9 cellular contexts compared by ENCODE assay signal in genomic region chr11:121723261-121723741, GRCh38.
DNase-seq lines count a peak whose midpoint lies in the region; ATAC-seq, FAIRE-seq and TF ChIP-seq lines count a peak whose summit lies in the region.
"Had no signal": no experiment of that assay in that cellular context is flagged by ENCODE, and none has a peak within 500 bp of the region (broad histone marks: within the 10 kb centered on the region; RNA-seq: fewer than 3 reads in every experiment).

No MANE protein-coding gene starts in this region.

- TF ChIP-seq POLR2A in suprapubic skin (IDR thresholded peaks at IDR 0.05) (no peak), GM12891 (IDR thresholded peaks at IDR 0.05; ENCODE audit: low read depth, low read length) (no peak)

- no peak overlapping the region for H2AFZ ChIP-seq in mesenchymal stem cell (ENCODE audit: low read depth, low read length)

- DNase-seq in NCI-H146 (lab: John Stamatoyannopoulos, UW) = peak; percentile 51
- peak; percentile 75 for DNase-seq in endodermal cell
- DNase-seq in mesenchymal stem cell = no peak
- DNase-seq in suprapubic skin (ENCODE audit: low spot score in 2 of 2) = no peak
- no peak for DNase-seq in central memory CD4-positive, alpha-beta T cell
- no peak for DNase-seq in GM12891 (ENCODE audit: insufficient read length, low spot score)
- DNase-seq in MG63 = no peak

- H3K36me3 ChIP-seq in endodermal cell (ENCODE audit: control insufficient read depth, insufficient read depth, low read length) (no peaks in the 10 kb centered on the region), mesenchymal stem cell (ENCODE audit: control insufficient read depth in 1 of 2, insufficient read depth in 2 of 2, low read depth in 1 of 2, low read length in 2 of 2) (no peaks in the 10 kb centered on the region), suprapubic skin (no peaks in the 10 kb centered on the region), MG63 (no peaks in the 10 kb centered on the region)
- H3K36me3 ChIP-seq: adrenal gland had no signal

- no peaks in the 10 kb centered on the region for H3K36me3 Mint-ChIP-seq in endodermal cell (ENCODE audit: low read depth)

- H3K14ac ChIP-seq in mesenchymal stem cell (ENCODE audit: low read length in 2 of 2) = no peak overlapping the region

- no peak overlapping the region for H3K4ac ChIP-seq in mesenchymal stem cell (ENCODE audit: low read depth in 1 of 2, low read length in 2 of 2)

- no peaks in the 10 kb centered on the region for H3K79me1 ChIP-seq in mesenchymal stem cell (replicated peaks; ENCODE audit: low read length, poor library complexity, severe bottlenecking)

- no peaks in the 10 kb centered on the region for H3K27me3 ChIP-seq in endodermal cell (ENCODE audit: control insufficient read depth, insufficient read depth, low read length, poor library complexity, severe bottlenecking)
- H3K27me3 ChIP-seq in mesenchymal stem cell (ENCODE audit: control insufficient read depth in 1 of 2, insufficient read depth in 1 of 2, low read length in 2 of 2) = peaks cover 0 to 27% of the 10 kb centered on the region in 2 experiments
- H3K27me3 ChIP-seq in suprapubic skin = peaks cover 4% of the 10 kb centered on the region
- H3K27me3 ChIP-seq in MG63 = no peaks in the 10 kb centered on the region
- H3K27me3 ChIP-seq: adrenal gland had no signal

- no peak overlapping the region for H2AK5ac ChIP-seq in mesenchymal stem cell (ENCODE audit: low read length, severe bottlenecking)

- H3K27me3 Mint-ChIP-seq in endodermal cell (ENCODE audit: insufficient read depth) = peaks cover 19% of the 10 kb centered on the region

- no peak overlapping the region for H3K9ac ChIP-seq in endodermal cell (ENCODE audit: extremely low read depth, low read length, poor library complexity, severe bottlenecking)
- peak overlapping the region; percentile 89 for H3K9ac ChIP-seq in mesenchymal stem cell (ENCODE audit: low read length)

- ATAC-seq in GM18873 (IDR thresholded peaks at IDR 0.05; ENCODE audit: low FRiP score, unreplicated experiment) = no peak

- peaks cover 38% of the 10 kb centered on the region for H3K4me1 Mint-ChIP-seq in endodermal cell

- peak overlapping the region; percentile 90 for H3K27ac Mint-ChIP-seq in endodermal cell

- peak overlapping the region; percentile 57 for H3K4me3 Mint-ChIP-seq in endodermal cell

- no peak overlapping the region for H2BK120ac ChIP-seq in mesenchymal stem cell (ENCODE audit: low read depth, low read length)

- H2BK15ac ChIP-seq in mesenchymal stem cell (ENCODE audit: low read depth, poor library complexity, severe bottlenecking) = peak overlapping the region; percentile 36

- peaks cover 6% of the 10 kb centered on the region for H3K4me1 ChIP-seq in endodermal cell (ENCODE audit: control insufficient read depth, insufficient read depth, low read length)
- H3K4me1 ChIP-seq in mesenchymal stem cell (ENCODE audit: control insufficient read depth, insufficient read depth, low read depth, low read length) = peaks cover 11% of the 10 kb centered on the region
- H3K4me1 ChIP-seq in suprapubic skin = peaks cover 16% of the 10 kb centered on the region
- H3K4me1 ChIP-seq: adrenal gland had no signal

- H4K91ac ChIP-seq in mesenchymal stem cell (ENCODE audit: low read length) = no peak overlapping the region

- H2BK12ac ChIP-seq in mesenchymal stem cell (ENCODE audit: low read length in 2 of 2) = no peak overlapping the region

- FAIRE-seq in GM12891 (lab: Jason Lieb, UNC) = no peak

- no peak overlapping the region for H3K23ac ChIP-seq in mesenchymal stem cell (ENCODE audit: low read length in 2 of 2)

- no peaks in the 10 kb centered on the region for H3K9me3 Mint-ChIP-seq in endodermal cell

- TF ChIP-seq CTCF in endodermal cell (conservative IDR thresholded peaks at IDR 0.05) (no peak), suprapubic skin (IDR thresholded peaks at IDR 0.05) (no peak)

- H2BK5ac ChIP-seq in mesenchymal stem cell (ENCODE audit: low read depth, low read length, poor library complexity, severe bottlenecking) = no peak overlapping the region

- peaks cover 6% of the 10 kb centered on the region for H3K9me3 ChIP-seq in endodermal cell (ENCODE audit: control insufficient read depth, low read length)
- H3K9me3 ChIP-seq in mesenchymal stem cell (ENCODE audit: control insufficient read depth, low read length) = no peaks in the 10 kb centered on the region
- H3K9me3 ChIP-seq in suprapubic skin = no peaks in the 10 kb centered on the region
- no peaks in the 10 kb centered on the region for H3K9me3 ChIP-seq in MG63
- H3K9me3 ChIP-seq: adrenal gland had no signal

- no peak for TF ChIP-seq EP300 in suprapubic skin (IDR thresholded peaks at IDR 0.05)

- 13 to 30% methylated on average over 8 to 14 of the region's 15 CpGs for WGBS in endodermal cell (ENCODE audit: insufficient coverage in 1 of 2, insufficient read length in 1 of 2), 2 experiments
- 20% methylated on average over 14 of the region's 15 CpGs for WGBS in mesenchymal stem cell
- 22% methylated on average over 15 of the region's 15 CpGs for WGBS in suprapubic skin

- peak overlapping the region; percentile 66 for H4K8ac ChIP-seq in mesenchymal stem cell (ENCODE audit: low read length)

- no peak overlapping the region for H3K18ac ChIP-seq in mesenchymal stem cell (ENCODE audit: low read depth in 1 of 2, low read length in 2 of 2)

- H3K27ac ChIP-seq in endodermal cell (ENCODE audit: low read depth, low read length) (no peak overlapping the region), mesenchymal stem cell (ENCODE audit: low read length, poor library complexity, severe bottlenecking) (no peak overlapping the region), suprapubic skin (peak overlapping the region; percentile 81)

- H3K4me3 ChIP-seq in endodermal cell (ENCODE audit: low read length) = peak overlapping the region; percentile 46
- H3K4me3 ChIP-seq in mesenchymal stem cell (ENCODE audit: insufficient read depth in 1 of 2, low read depth in 1 of 2, low read length in 2 of 2) = peak overlapping the region in 1 of 2 experiments; percentile 83
- H3K4me3 ChIP-seq in suprapubic skin = peak overlapping the region; percentile 44
- H3K4me3 ChIP-seq in MG63 = no peak overlapping the region

- peak overlapping the region; percentile 75 for H3K4me2 ChIP-seq in mesenchymal stem cell (ENCODE audit: low read length, poor library complexity, severe bottlenecking)

TF ChIP-seq in GM12891, 5 proteins besides CTCF, POLR2A, EP300 and RAD21:
- TF ChIP-seq TAF1 (IDR thresholded peaks at IDR 0.05; ENCODE audit: low read depth, low read length) (no peak), POU2F2 (IDR thresholded peaks at IDR 0.05; ENCODE audit: low read depth, low read length) (no peak)

Comparison
In these comparisons a context has a peak if more than half of its experiments do, and no peak if none do; other contexts are left out.
1. DNase-seq: peak in NCI-H146 (single experiment) and endodermal cell (single experiment); none in mesenchymal stem cell (single experiment), suprapubic skin (0 of 2), central memory CD4-positive, alpha-beta T cell (single experiment), GM12891 (single experiment) and MG63 (single experiment).